8 cellular contexts compared by ENCODE assay signal in the genomic region with DNA sequence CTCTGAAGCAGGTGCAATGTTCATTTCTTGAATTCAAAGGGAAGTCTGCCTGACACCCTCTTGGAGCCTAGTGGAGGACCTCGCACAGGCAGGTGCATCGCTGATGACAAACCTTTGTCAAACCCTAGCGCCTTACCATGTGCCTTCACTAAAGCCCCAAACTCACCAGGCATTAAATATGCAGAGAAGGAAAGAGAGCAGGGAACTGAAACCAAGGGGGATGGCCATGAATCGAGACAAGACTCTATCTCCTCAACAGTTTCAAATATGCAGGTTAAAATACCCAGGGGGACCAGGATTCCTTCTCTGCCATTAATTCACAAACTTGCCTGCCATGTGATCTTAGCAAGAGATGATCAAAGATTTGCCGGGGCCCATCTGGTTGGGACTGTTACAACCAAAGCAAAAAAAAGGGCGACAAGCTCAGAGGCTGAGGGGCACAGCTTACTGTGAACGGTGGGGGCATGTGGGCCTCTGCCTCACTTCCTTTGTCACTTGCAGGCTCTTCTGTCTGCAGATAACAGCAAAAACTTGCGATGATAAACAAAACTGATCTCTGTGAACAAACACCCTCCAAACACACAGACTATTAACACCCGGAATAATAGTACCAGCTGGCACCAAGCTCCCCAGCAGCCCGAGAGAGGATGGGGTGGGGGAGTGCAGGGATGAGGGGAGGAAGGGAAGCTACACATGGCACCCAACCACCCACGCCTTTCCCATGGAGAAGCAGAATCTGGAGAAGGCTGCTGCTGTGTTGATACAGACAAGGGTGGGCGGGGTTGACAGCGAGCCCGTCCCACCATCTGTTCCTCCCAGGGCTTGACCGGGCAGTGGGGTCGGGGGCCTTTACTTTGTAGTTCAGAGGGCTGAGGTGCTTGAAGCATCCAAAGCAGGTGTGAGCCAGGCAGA. TPM values are rescaled to one million over a fixed set of nuclear protein-coding genes. Genes with fewer than 3 reads are reported as not detected.
DNase-seq lines count a peak whose midpoint lies in the region; ATAC-seq lines count a peak whose summit lies in the region.

No MANE protein-coding gene starts in this region.

- H3K4me1 Mint-ChIP-seq in activated T-cell treated with anti-CD3 and anti-CD28 coated beads, Interleukin-2, amount 50 U/mL, for 4 hours (ENCODE audit: low read depth), result peaks cover 51% of the 10 kb centered on the region
- peaks cover 56% of the 10 kb centered on the region for H3K4me1 Mint-ChIP-seq in stimulated activated naive CD8-positive, alpha-beta T cell treated with anti-CD3 and anti-CD28 coated beads, Interleukin-15, Interleukin-2, amounts not matched to agents 100 ng/mL and 50 ng/mL, for 24 hours (ENCODE audit: low read depth)

- H3K27me3 Mint-ChIP-seq in activated T-cell treated with anti-CD3 and anti-CD28 coated beads, Interleukin-2, amount 50 U/mL, for 4 hours (ENCODE audit: low read depth), result no peaks in the 10 kb centered on the region
- H3K27me3 Mint-ChIP-seq in stimulated activated naive CD8-positive, alpha-beta T cell treated with anti-CD3 and anti-CD28 coated beads, Interleukin-15, Interleukin-2, amounts not matched to agents 100 ng/mL and 50 ng/mL, for 24 hours, result no peaks in the 10 kb centered on the region

- H3K9me3 Mint-ChIP-seq in activated T-cell treated with anti-CD3 and anti-CD28 coated beads, Interleukin-2, amount 50 U/mL, for 4 hours, result no peaks in the 10 kb centered on the region
- no peaks in the 10 kb centered on the region for H3K9me3 Mint-ChIP-seq in stimulated activated naive CD8-positive, alpha-beta T cell treated with anti-CD3 and anti-CD28 coated beads, Interleukin-15, Interleukin-2, amounts not matched to agents 100 ng/mL and 50 ng/mL, for 24 hours

- no peak for DNase-seq in activated T-cell treated with anti-CD3 and anti-CD28 coated beads, Interleukin-2, amount 50 U/mL, for 4 hours
- no peak for DNase-seq in activated T-cell treated with anti-CD3 and anti-CD28 coated beads for 4 hours
- peak; percentile 56 for DNase-seq in NCI-H510A (lab: John Stamatoyannopoulos, UW)
- DNase-seq in effector CD8-positive, alpha-beta T cell (lab: John Stamatoyannopoulos, UW), result peak; percentile 9
- no peak for DNase-seq in COLO668 (lab: John Stamatoyannopoulos, UW; ENCODE audit: unreplicated experiment)
- DNase-seq in HuH-7 (ENCODE audit: low spot score), result no peak

- ATAC-seq in activated T-cell treated with anti-CD3 and anti-CD28 coated beads, Interleukin-2, amount 50 U/mL, for 4 hours, result peak; percentile 38 to 46
- peak; percentile 72 for ATAC-seq in HG02588 (IDR thresholded peaks at IDR 0.05; ENCODE audit: unreplicated experiment)

- H3K36me3 Mint-ChIP-seq in activated T-cell treated with anti-CD3 and anti-CD28 coated beads, Interleukin-2, amount 50 U/mL, for 4 hours (ENCODE audit: insufficient read depth), result peaks cover 16% of the 10 kb centered on the region
- peaks cover 12% of the 10 kb centered on the region for H3K36me3 Mint-ChIP-seq in stimulated activated naive CD8-positive, alpha-beta T cell treated with anti-CD3 and anti-CD28 coated beads, Interleukin-15, Interleukin-2, amounts not matched to agents 100 ng/mL and 50 ng/mL, for 24 hours (ENCODE audit: low read depth)

- peak overlapping the region; percentile 9 for H3K4me3 Mint-ChIP-seq in activated T-cell treated with anti-CD3 and anti-CD28 coated beads, Interleukin-2, amount 50 U/mL, for 4 hours
- peak overlapping the region; percentile 17 for H3K4me3 Mint-ChIP-seq in stimulated activated naive CD8-positive, alpha-beta T cell treated with anti-CD3 and anti-CD28 coated beads, Interleukin-15, Interleukin-2, amounts not matched to agents 100 ng/mL and 50 ng/mL, for 24 hours

- peak overlapping the region; percentile 27 for H3K27ac Mint-ChIP-seq in stimulated activated naive CD8-positive, alpha-beta T cell treated with anti-CD3 and anti-CD28 coated beads, Interleukin-15, Interleukin-2, amounts not matched to agents 100 ng/mL and 50 ng/mL, for 24 hours

RNA-seq across cellular contexts. Expression of a gene that starts 33.9 kb away (rescaled TPM):
- 10 to 100 TPM in 1 of 3 donors, 1 to 10 TPM in 2; 7.1 to 13.5 (median 9.1) TPM for total RNA-seq in activated T-cell treated with anti-CD3 and anti-CD28 coated beads, Interleukin-2, amount 50 U/mL, for 4 hours

RNA-seq across cellular contexts. Expression of a gene that starts 38.4 kb away (rescaled TPM):
- 1 to 10 TPM; 1.8 to 2.2 (median 1.9) TPM for total RNA-seq in activated T-cell treated with anti-CD3 and anti-CD28 coated beads, Interleukin-2, amount 50 U/mL, for 4 hours

RNA-seq across cellular contexts. Expression of a gene that starts 40.6 kb away (rescaled TPM):
- under 1 TPM in 1 of 3 donors, not detected in 2; 0.22 TPM for total RNA-seq in activated T-cell treated with anti-CD3 and anti-CD28 coated beads, Interleukin-2, amount 50 U/mL, for 4 hours

Comparison
In these comparisons a context has a peak if more than half of its experiments do, and no peak if none do; other contexts are left out.
1. DNase-seq: peak in NCI-H510A (single experiment) and effector CD8-positive, alpha-beta T cell (single experiment); none in activated T-cell treated with anti-CD3 and anti-CD28 coated beads, Interleukin-2, amount 50 U/mL, for 4 hours (single experiment), activated T-cell treated with anti-CD3 and anti-CD28 coated beads for 4 hours (single experiment), COLO668 (single experiment) and HuH-7 (single experiment).